Comparison of ENCODE assay signal across 8 cellular contexts in the genomic region with DNA sequence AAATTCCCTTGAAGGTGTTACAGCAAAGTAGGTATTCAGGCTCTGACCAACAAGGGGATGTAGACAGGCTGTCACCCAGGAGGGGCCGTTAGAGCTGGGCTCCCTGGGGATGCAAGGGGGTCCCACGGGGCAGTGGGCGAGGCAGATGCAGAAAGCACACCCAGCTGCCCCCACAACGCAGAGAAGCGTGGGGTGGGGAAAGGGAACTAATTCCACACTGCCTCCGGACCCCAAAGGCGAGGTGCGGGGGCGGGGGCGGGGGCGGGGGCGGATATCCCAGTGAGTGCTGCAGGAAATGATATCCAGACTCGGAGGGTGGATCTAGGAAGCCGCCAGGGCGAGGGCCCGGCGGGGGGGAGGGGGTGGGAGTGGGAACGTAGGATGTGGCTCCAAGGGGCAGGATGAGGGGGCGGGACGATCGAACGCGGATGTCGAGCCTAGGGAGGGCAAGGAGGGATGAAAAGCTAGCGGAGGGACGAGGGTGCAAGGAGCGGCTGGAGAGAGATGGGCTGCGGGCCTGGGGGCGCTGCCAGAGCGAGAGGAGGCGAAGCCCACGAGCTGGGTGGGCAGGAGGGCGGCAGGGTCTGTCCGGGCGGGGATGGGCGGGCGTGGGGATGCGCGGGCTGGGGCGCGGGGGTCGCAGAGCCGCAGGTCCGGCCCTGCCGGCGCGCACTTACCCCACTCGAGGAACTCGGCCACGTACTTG. TPM values are rescaled to one million over a fixed set of nuclear protein-coding genes. Genes with fewer than 3 reads are reported as not detected.
DNase-seq lines count a peak whose midpoint lies in the region; ATAC-seq and TF ChIP-seq lines count a peak whose summit lies in the region.

No MANE protein-coding gene starts in this region.

- H3K9me3 ChIP-seq in tibial nerve: no peaks in the 10 kb centered on the region

- H3K27me3 ChIP-seq in tibial nerve: no peaks in the 10 kb centered on the region

- H3K36me3 ChIP-seq in tibial nerve: no peaks in the 10 kb centered on the region

- H3K4me1 ChIP-seq in tibial nerve: peaks cover 0 to 64% (median 30%) of the 10 kb centered on the region in 4 donors

- no peak for TF ChIP-seq EP300 in tibial nerve (IDR thresholded peaks at IDR 0.05)

- intact Hi-C loops in lower leg skin (cut with DNase I; ENCODE audit: low total_unique reads): no loop called here

- 2% methylated on average over 27 to 36 of the region's 50 CpGs for WGBS in lower leg skin, 2 donors
- WGBS in tibial nerve, 2 donors: 1% methylated on average over 33 to 47 of the region's 50 CpGs

- DNase-seq in AG08395 (ENCODE audit: low spot score) (peak; percentile 78), NCI-H82 (lab: John Stamatoyannopoulos, UW) (peak; percentile 83), dermis blood vessel endothelial cell (peak; percentile 93), lower leg skin (ENCODE audit: low spot score in 2 of 2) (peak in 1 of 2 donors; percentile 95), tibial nerve (ENCODE audit: low spot score in 2 of 2) (peak in 1 of 2 donors; percentile 41)
- DNase-seq in activated CD4-positive, CD25-positive, alpha-beta regulatory T cell treated with anti-CD3 and anti-CD28 coated beads, Interleukin-2, amount 50 U/mL, for 72 hours: no peak

- no peak for TF ChIP-seq CTCF in lower leg skin (IDR thresholded peaks at IDR 0.05)
- TF ChIP-seq CTCF in tibial nerve (IDR thresholded peaks at IDR 0.05): no peak

- peak overlapping the region; percentile 55 for H3K4me3 ChIP-seq in lower leg skin (ENCODE audit: low read depth, poor library complexity, severe bottlenecking)
- peak overlapping the region; percentile 63 to 99 (median 94) for H3K4me3 ChIP-seq in tibial nerve

- TF ChIP-seq POLR2A in lower leg skin (IDR thresholded peaks at IDR 0.05) (no peak), tibial nerve (IDR thresholded peaks at IDR 0.05) (no peak)

- H3K27ac ChIP-seq in tibial nerve: peak overlapping the region; percentile 76 to 96 (median 86)

- peak; percentile 9 for ATAC-seq in GM21576 (IDR thresholded peaks at IDR 0.05; ENCODE audit: unreplicated experiment)
- ATAC-seq in GM21786 (IDR thresholded peaks at IDR 0.05; ENCODE audit: unreplicated experiment): no peak

RNA-seq across cellular contexts. Expression of a gene that starts 0.9 kb away (rescaled TPM):
- total RNA-seq in dermis blood vessel endothelial cell (118 and 175 TPM in 2 replicates), lower leg skin (100 to 1,000 TPM in 2 of 4 donors, 10 to 100 TPM in 2; 85.3 to 174 (median 101) TPM), tibial nerve (100 to 1,000 TPM; 115 to 172 (median 134) TPM)

RNA-seq across cellular contexts. Expression of a gene that starts 27.5 kb away (rescaled TPM):
- total RNA-seq in dermis blood vessel endothelial cell (not detected in 2 replicates), lower leg skin (not detected), tibial nerve (not detected)

RNA-seq across cellular contexts. Expression of a gene that starts 38.0 kb away (rescaled TPM):
- total RNA-seq in dermis blood vessel endothelial cell (not detected in 2 replicates), lower leg skin (under 1 TPM in 2 of 4 donors, not detected in 2; 0.64 to 0.75 TPM), tibial nerve (1 to 10 TPM in 2 of 4 donors, under 1 TPM in 2; 0.63 to 2.1 (median 1.3) TPM)
